2 cellular contexts compared by ENCODE assay signal in genomic region chr17:22233382-22233781, GRCh38.
TF ChIP-seq lines count a peak whose summit lies in the region.

No MANE protein-coding gene starts in this region.

TF ChIP-seq in K562, 482 proteins besides CTCF, POLR2A, EP300 and RAD21:
- TF ChIP-seq CEBPZ (IDR thresholded peaks at IDR 0.05; ENCODE audit: borderline replicate concordance, low read depth, low read length) (peak; percentile 42; the same call in 1 of the 2 replicates), MITF (IDR thresholded peaks at IDR 0.05) (no peak), ZEB2 (IDR thresholded peaks at IDR 0.05) (peak; percentile 64; the same call in 1 of the 2 replicates), TRIM24 (IDR thresholded peaks at IDR 0.05) (peak in 1 of 2 experiments; percentile 28; a peak in 1 of 4 replicates), HDAC1 (IDR thresholded peaks at IDR 0.05) (peak in 1 of 2 experiments; percentile 100; a peak in 2 of 4 replicates), MAFF (IDR thresholded peaks at IDR 0.05; ENCODE audit: low read length) (no peak), ZNF717 (CRISPR knock-in tag; IDR thresholded peaks at IDR 0.05) (no peak), CBX3 (IDR thresholded peaks at IDR 0.05; ENCODE audit: borderline replicate concordance in 1 of 2, low read length in 2 of 2) (peak in 1 of 2 experiments; percentile 95; a peak in 2 of 3 replicates), PRMT5 (CRISPR knock-in tag; IDR thresholded peaks at IDR 0.05) (no peak), SMAD3 (CRISPR knock-in tag; conservative IDR thresholded peaks at IDR 0.05) (no peak), TRIM28 (IDR thresholded peaks at IDR 0.05) (peak; percentile 93), ZNF445 (CRISPR knock-in tag; IDR thresholded peaks at IDR 0.05; ENCODE audit: low read depth) (peak; percentile 98), ZNF639 (CRISPR knock-in tag; conservative IDR thresholded peaks at IDR 0.05 in 1 of 2, IDR thresholded peaks at IDR 0.05 in 1 of 2) (no peak), RBM34 (IDR thresholded peaks at IDR 0.05; ENCODE audit: borderline replicate concordance, insufficient read depth, low read length) (no peak), ZNF280A (IDR thresholded peaks at IDR 0.05; ENCODE audit: low read depth, partially characterized antibody) (peak; percentile 91)

TF ChIP-seq in SK-N-SH treated with all-trans-retinoic acid at 6 μM for 48 hours, 23 proteins besides CTCF, POLR2A, EP300 and RAD21 (continued from another document):
- TF ChIP-seq TSHZ2 (CRISPR knock-in tag; IDR thresholded peaks at IDR 0.05) (no peak), TOX (CRISPR knock-in tag; IDR thresholded peaks at IDR 0.05; ENCODE audit: borderline replicate concordance) (no peak), ZNF70 (CRISPR knock-in tag; IDR thresholded peaks at IDR 0.05) (no peak), SNAI2 (CRISPR knock-in tag; IDR thresholded peaks at IDR 0.05) (no peak)
